ENCODE assay signal across 1 cellular context in genomic region chrX:120311632-120312000, GRCh38.
TF ChIP-seq lines count a peak whose summit lies in the region.

No MANE protein-coding gene starts in this region.

TF ChIP-seq in GM23338, 12 proteins besides CTCF, POLR2A, EP300 and RAD21 (continued from another document):
- no peak for TF ChIP-seq ZNF462 (CRISPR knock-in tag; IDR thresholded peaks at IDR 0.05)
- no peak for TF ChIP-seq NANOG (IDR thresholded peaks at IDR 0.05; ENCODE audit: borderline replicate concordance)
- TF ChIP-seq ZNF331 (CRISPR knock-in tag; IDR thresholded peaks at IDR 0.05; ENCODE audit: low read depth) = no peak
- no peak for TF ChIP-seq CREB1 (CRISPR knock-in tag; IDR thresholded peaks at IDR 0.05; ENCODE audit: low read depth)
TF ChIP-seq in GM23338: peak in this region for 0.
